In genomic region chr19:4067396-4068057, GRCh38 we compare ENCODE assay signal across 1 cellular context.
TF ChIP-seq lines count a peak whose summit lies in the region.

No MANE protein-coding gene starts in this region.

TF ChIP-seq in K562, 482 proteins besides CTCF, POLR2A, EP300 and RAD21 (continued from another document):
- TF ChIP-seq, protein P1, sequence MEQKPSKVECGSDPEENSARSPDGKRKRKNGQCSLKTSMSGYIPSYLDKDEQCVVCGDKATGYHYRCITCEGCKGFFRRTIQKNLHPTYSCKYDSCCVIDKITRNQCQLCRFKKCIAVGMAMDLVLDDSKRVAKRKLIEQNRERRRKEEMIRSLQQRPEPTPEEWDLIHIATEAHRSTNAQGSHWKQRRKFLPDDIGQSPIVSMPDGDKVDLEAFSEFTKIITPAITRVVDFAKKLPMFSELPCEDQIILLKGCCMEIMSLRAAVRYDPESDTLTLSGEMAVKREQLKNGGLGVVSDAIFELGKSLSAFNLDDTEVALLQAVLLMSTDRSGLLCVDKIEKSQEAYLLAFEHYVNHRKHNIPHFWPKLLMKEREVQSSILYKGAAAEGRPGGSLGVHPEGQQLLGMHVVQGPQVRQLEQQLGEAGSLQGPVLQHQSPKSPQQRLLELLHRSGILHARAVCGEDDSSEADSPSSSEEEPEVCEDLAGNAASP (IDR thresholded peaks at IDR 0.05): no peak
- TF ChIP-seq PTBP1 (IDR thresholded peaks at IDR 0.05; ENCODE audit: low read depth, low read length) (no peak), LEF1 (IDR thresholded peaks at IDR 0.05) (no peak), SMARCC2 (IDR thresholded peaks at IDR 0.05; ENCODE audit: low read depth) (no peak), ZBTB11 (CRISPR knock-in tag; IDR thresholded peaks at IDR 0.05) (0 out of 6 replicates have a peak, but pooled peaks of 1 of the 3 experiments have one; percentile 21), CEBPB (tag; IDR thresholded peaks at IDR 0.05) (no peak), POLR3G (IDR thresholded peaks at IDR 0.05; ENCODE audit: extremely low read depth, insufficient read length, insufficient replicate concordance) (no peak), PRPF4 (IDR thresholded peaks at IDR 0.05; ENCODE audit: insufficient read depth, low read depth, low read length, poor library complexity, severe bottlenecking) (no peak), EGR1 (conservative IDR thresholded peaks at IDR 0.05) (peak; percentile 40), POLR3A (IDR thresholded peaks at IDR 0.05; ENCODE audit: borderline replicate concordance, extremely low read depth, insufficient read depth, insufficient read length) (no peak), HDAC6 (IDR thresholded peaks at IDR 0.05; ENCODE audit: low read depth, low read length) (no peak), PHF8 (IDR thresholded peaks at IDR 0.05; ENCODE audit: borderline replicate concordance, low read length) (peak; percentile 46; the same call in 1 of the 2 replicates), HCFC1 (IDR thresholded peaks at IDR 0.05; ENCODE audit: low read depth, low read length) (peak; percentile 17; the same call in 1 of the 2 replicates), ZNF134 (CRISPR knock-in tag; conservative IDR thresholded peaks at IDR 0.05) (no peak), FUS (optimal IDR thresholded peaks at IDR 0.05; ENCODE audit: low read depth, low read length) (no peak), ZBTB8A (IDR thresholded peaks at IDR 0.05; ENCODE audit: partially characterized antibody) (no peak), NCOA1 (IDR thresholded peaks at IDR 0.05; ENCODE audit: low read depth) (no peak)
- TF ChIP-seq, protein P2, sequence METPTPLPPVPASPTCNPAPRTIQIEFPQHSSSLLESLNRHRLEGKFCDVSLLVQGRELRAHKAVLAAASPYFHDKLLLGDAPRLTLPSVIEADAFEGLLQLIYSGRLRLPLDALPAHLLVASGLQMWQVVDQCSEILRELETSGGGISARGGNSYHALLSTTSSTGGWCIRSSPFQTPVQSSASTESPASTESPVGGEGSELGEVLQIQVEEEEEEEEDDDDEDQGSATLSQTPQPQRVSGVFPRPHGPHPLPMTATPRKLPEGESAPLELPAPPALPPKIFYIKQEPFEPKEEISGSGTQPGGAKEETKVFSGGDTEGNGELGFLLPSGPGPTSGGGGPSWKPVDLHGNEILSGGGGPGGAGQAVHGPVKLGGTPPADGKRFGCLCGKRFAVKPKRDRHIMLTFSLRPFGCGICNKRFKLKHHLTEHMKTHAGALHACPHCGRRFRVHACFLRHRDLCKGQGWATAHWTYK (CRISPR knock-in tag; IDR thresholded peaks at IDR 0.05): no peak
